8 cellular contexts compared by ENCODE assay signal in the genomic region with DNA sequence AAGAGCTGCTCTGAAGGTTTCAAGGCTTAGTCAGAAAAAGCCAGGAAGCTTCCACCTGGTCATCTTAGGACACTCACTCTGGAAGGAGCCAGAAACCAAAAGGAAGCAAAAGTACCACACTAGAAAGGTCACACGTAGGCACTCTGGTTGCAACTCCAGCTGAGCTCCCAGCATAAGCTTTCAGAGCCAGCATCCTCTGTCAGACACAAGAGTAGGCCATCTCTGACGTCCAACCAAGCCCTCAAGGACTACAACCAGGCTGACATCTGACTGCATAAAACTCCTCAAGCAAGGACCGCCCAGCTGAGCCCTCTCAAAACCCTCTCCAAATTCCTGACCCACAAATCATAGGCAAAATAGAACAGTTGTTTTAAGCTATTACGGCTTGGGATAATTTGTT. TPM values are rescaled to one million over a fixed set of nuclear protein-coding genes. Genes with fewer than 3 reads are reported as not detected.
DNase-seq lines count a peak whose midpoint lies in the region; ATAC-seq and TF ChIP-seq lines count a peak whose summit lies in the region.

No MANE protein-coding gene starts in this region.

- H3K27me3 Mint-ChIP-seq in CD4-positive, alpha-beta T cell, result no peaks in the 10 kb centered on the region

- H3K27ac ChIP-seq in CD4-positive, alpha-beta T cell (ENCODE audit: low read depth, low read length), result no peak overlapping the region
- H3K27ac ChIP-seq in Peyer's patch (peak overlapping the region; percentile 11 to 63 (median 34)), osteoblast (ENCODE audit: low read depth, low read length) (peak overlapping the region; percentile 95)

- H3K27ac Mint-ChIP-seq in CD4-positive, alpha-beta T cell, result peak overlapping the region; percentile 77

- no peak overlapping the region for H2AFZ ChIP-seq in osteoblast (ENCODE audit: low read length)

- H3K9me3 ChIP-seq in CD4-positive, alpha-beta T cell (ENCODE audit: control insufficient read depth, low read length), result no peaks in the 10 kb centered on the region
- H3K9me3 ChIP-seq in Peyer's patch (no peaks in the 10 kb centered on the region), osteoblast (ENCODE audit: low read depth, low read length) (no peaks in the 10 kb centered on the region)

- peak overlapping the region; percentile 76 for H3K4me2 ChIP-seq in osteoblast (ENCODE audit: insufficient read depth, low read length)

- H3K4me3 ChIP-seq in Peyer's patch (no peak overlapping the region), osteoblast (ENCODE audit: insufficient read depth, low read length) (peak overlapping the region; percentile 28)

- H4K20me1 ChIP-seq in osteoblast (ENCODE audit: insufficient read depth, low read length), result peaks cover 5% of the 10 kb centered on the region

- POLR2A ChIA-PET in CD4-positive, alpha-beta T cell (lab: Charles Lee), result interaction anchor here (0.7 to 2.7 kb wide), 10 partner anchors 9 to 1844 kb away, joined by 3 to 19 read pairs (median 4); a partner anchor contains a TSS

- DNase-seq in CD4-positive, alpha-beta T cell, result no peak
- DNase-seq in Peyer's patch (peak in 1 of 3 donors; percentile 57), fibroblast of gingiva (ENCODE audit: low read depth) (peak; percentile 75), osteoblast (ENCODE audit: insufficient read length, low spot score, missing footprints) (peak; percentile 90), medulla oblongata (ENCODE audit: extremely low spot score) (no peak), GM13977 (ENCODE audit: low spot score) (no peak)

- no peak for TF ChIP-seq POLR2A in Peyer's patch (IDR thresholded peaks at IDR 0.05)

- no peak for ATAC-seq in CD4-positive, alpha-beta T cell (ENCODE audit: poor library complexity)
- no peak for ATAC-seq in HG02610 (IDR thresholded peaks at IDR 0.05; ENCODE audit: unreplicated experiment)
- no peak for ATAC-seq in GM18867 (IDR thresholded peaks at IDR 0.05; ENCODE audit: unreplicated experiment)

- no peaks in the 10 kb centered on the region for H3K27me3 ChIP-seq in CD4-positive, alpha-beta T cell (ENCODE audit: control insufficient read depth, insufficient read depth, low read length)
- H3K27me3 ChIP-seq in Peyer's patch (no peaks in the 10 kb centered on the region), osteoblast (ENCODE audit: insufficient read depth, low read length) (no peaks in the 10 kb centered on the region)

- H3K4me1 ChIP-seq in Peyer's patch, result peaks cover 0 to 16% (median 3%) of the 10 kb centered on the region in 4 donors
- H3K4me1 ChIP-seq in osteoblast (ENCODE audit: insufficient read depth, low read length), result peaks cover 74% of the 10 kb centered on the region

- H3K4me1 Mint-ChIP-seq in CD4-positive, alpha-beta T cell (ENCODE audit: low read depth), result peaks cover 75% of the 10 kb centered on the region

- H3K9me3 Mint-ChIP-seq in CD4-positive, alpha-beta T cell, result no peaks in the 10 kb centered on the region

- H3K4me3 Mint-ChIP-seq in CD4-positive, alpha-beta T cell, result peak overlapping the region; percentile 43

- in situ Hi-C loops in GM13977 (cut with MboI; ENCODE audit: low pct_unique_long_range_greater_than_20kb, low sequenced_read_pairs, unreplicated experiment), result no loop called here

- peaks cover 25% of the 10 kb centered on the region for H3K36me3 Mint-ChIP-seq in CD4-positive, alpha-beta T cell (ENCODE audit: low read depth)

- TF ChIP-seq CTCF in CD4-positive, alpha-beta T cell (IDR thresholded peaks at IDR 0.05), result no peak
- no peak for TF ChIP-seq CTCF in Peyer's patch (IDR thresholded peaks at IDR 0.05)
- no peak for TF ChIP-seq CTCF in osteoblast (IDR thresholded peaks at IDR 0.05; ENCODE audit: extremely low read depth, low read depth, low read length)
- no peak for TF ChIP-seq CTCF in GM13977 (IDR thresholded peaks at IDR 0.05; ENCODE audit: extremely low read depth, insufficient read depth, missing control alignments)

- CTCF ChIA-PET in CD4-positive, alpha-beta T cell (lab: Charles Lee), result interaction anchor here (1.6 to 1.9 kb wide), 5 partner anchors 9 to 86 kb away, joined by 4 to 16 read pairs (median 5); a partner anchor contains a TSS

- no peaks in the 10 kb centered on the region for H3K36me3 ChIP-seq in Peyer's patch
- H3K36me3 ChIP-seq in osteoblast (ENCODE audit: insufficient read depth, low read length), result no peaks in the 10 kb centered on the region

- intact Hi-C loops in CD4-positive, alpha-beta T cell (cut with DNase I, micrococcal nuclease), result no loop called here

- peaks cover 71% of the 10 kb centered on the region for H3K79me2 ChIP-seq in osteoblast (ENCODE audit: insufficient read depth, low read length)

RNA-seq across cellular contexts. Expression of a gene that starts 12.8 kb away (rescaled TPM):
- total RNA-seq in CD4-positive, alpha-beta T cell, result 10 to 100 TPM; 16.8 to 17.7 TPM
- total RNA-seq in Peyer's patch (10 to 100 TPM; 12.8 to 64.4 (median 16.0) TPM), osteoblast (65.4 and 67.3 TPM in 2 replicates)

Comparison
In these comparisons a context has a peak if more than half of its experiments do, and no peak if none do; other contexts are left out.
1. DNase-seq: peak in fibroblast of gingiva (single experiment) and osteoblast (single experiment); none in CD4-positive, alpha-beta T cell (0 of 10), medulla oblongata (single experiment) and GM13977 (single experiment).